Comparison of ENCODE assay signal across 19 cellular contexts in genomic region chr15:90126022-90126421, GRCh38. TPM values are rescaled to one million over a fixed set of nuclear protein-coding genes. Genes with fewer than 3 reads are reported as not detected.
DNase-seq lines count a peak whose midpoint lies in the region; ATAC-seq and TF ChIP-seq lines count a peak whose summit lies in the region.
"Had no signal": no experiment of that assay in that cellular context is flagged by ENCODE, and none has a peak within 500 bp of the region (broad histone marks: within the 10 kb centered on the region; RNA-seq: fewer than 3 reads in every experiment).

No MANE protein-coding gene starts in this region.

- ATAC-seq in GM23338 (no peak), Panc1 (no peak), left lobe of liver (peak; percentile 60), GM21786 (IDR thresholded peaks at IDR 0.05; ENCODE audit: unreplicated experiment) (no peak)
- ATAC-seq: K562 had no signal

- DNase-seq in GM23338 (ENCODE audit: low spot score) (no peak), Panc1 (ENCODE audit: low read depth, low spot score) (no peak), left lobe of liver (ENCODE audit: low spot score) (peak; percentile 68), progenitor cell of endocrine pancreas (ENCODE audit: low spot score, unreplicated experiment) (peak; percentile 33), NCI-H2107 (lab: John Stamatoyannopoulos, UW) (no peak), OCI-M2 (lab: John Stamatoyannopoulos, UW; ENCODE audit: unreplicated experiment) (no peak)
- DNase-seq: BE2C; CD4-positive, alpha-beta T cell; DMS79 treated with DMSO at 0.1 percent for 48 hours; GM23248; NCI-H187 treated with DMSO at 0.1 percent for 48 hours; NCI-H2171; NCI-H446; NCI-H69; NK-92 treated with Interleukin-12 subunit alpha and Interleukin-12 subunit beta, amount 100 ng/mL, for 24 hours; RPMI8226; SJCRH30 had no signal

- CTCF ChIA-PET in Panc1 (lab: Charles Lee) = no interaction called here

- H3K4me1 Mint-ChIP-seq in GM23338 = peaks cover 20% of the 10 kb centered on the region
- H3K4me1 Mint-ChIP-seq in progenitor cell of endocrine pancreas (ENCODE audit: low read depth) = peaks cover 17% of the 10 kb centered on the region

- H3K9me2 ChIP-seq in GM23338 (ENCODE audit: insufficient read depth) = no peaks in the 10 kb centered on the region

- no TSS peak for BruUV-seq in Panc1 (replicated peaks; lab: Mats Ljungman, UMichigan)

- no peaks in the 10 kb centered on the region for H3K36me3 ChIP-seq in GM23338 (ENCODE audit: insufficient read depth)
- H3K36me3 ChIP-seq in Panc1 (ENCODE audit: control insufficient read depth, insufficient read depth, low read length) = no peaks in the 10 kb centered on the region
- H3K36me3 ChIP-seq: BE2C, SJCRH30 had no signal

- 0 out of 2 replicates have a peak overlapping the region, but pooled peaks have one; percentile 19 for H3K4me2 ChIP-seq in GM23338

- H2AFZ ChIP-seq in GM23338 = peak overlapping the region; percentile 28; the same call in 1 of the 2 replicates
- H2AFZ ChIP-seq: GM23248 had no signal

- no peaks in the 10 kb centered on the region for H3F3A ChIP-seq in GM23338 (replicated peaks; ENCODE audit: low read depth)

- H3K4me3 ChIP-seq in GM23338 (no peak overlapping the region), Panc1 (ENCODE audit: low read depth in 2 of 2, low read length in 2 of 2) (no peak overlapping the region)
- H3K4me3 ChIP-seq: GM23248, K562, SJCRH30 had no signal

- H3K36me3 Mint-ChIP-seq in GM23338 (ENCODE audit: low read depth) (no peaks in the 10 kb centered on the region), progenitor cell of endocrine pancreas (ENCODE audit: insufficient read depth) (no peaks in the 10 kb centered on the region)

- H3K27ac ChIP-seq in GM23338 (ENCODE audit: low read depth) (no peak overlapping the region), Panc1 (ENCODE audit: low read length) (0 out of 2 replicates have a peak overlapping the region, but pooled peaks have one; percentile 55)
- H3K27ac ChIP-seq: GM23248, SJCRH30 had no signal

- H3K9me3 Mint-ChIP-seq in GM23338 = no peaks in the 10 kb centered on the region; the same call in 2 of the 3 replicates
- H3K9me3 Mint-ChIP-seq in progenitor cell of endocrine pancreas (ENCODE audit: low read depth) = no peaks in the 10 kb centered on the region
- H3K9me3 Mint-ChIP-seq: CD4-positive, alpha-beta T cell had no signal

- H3K27me3 ChIP-seq in GM23338 (ENCODE audit: insufficient read depth) (no peaks in the 10 kb centered on the region), Panc1 (ENCODE audit: control insufficient read depth, insufficient read depth, low read length) (no peaks in the 10 kb centered on the region)
- H3K27me3 ChIP-seq: BE2C had no signal

- no peaks in the 10 kb centered on the region for H3K79me2 ChIP-seq in GM23338 (replicated peaks; ENCODE audit: insufficient read depth)

- TF ChIP-seq CTCF in GM23338 (conservative IDR thresholded peaks at IDR 0.05; ENCODE audit: low read depth in 2 of 2) (no peak), Panc1 (IDR thresholded peaks at IDR 0.05) (no peak), progenitor cell of endocrine pancreas (IDR thresholded peaks at IDR 0.05; ENCODE audit: unreplicated experiment) (no peak)

- no peaks in the 10 kb centered on the region for H4K20me1 ChIP-seq in GM23338 (replicated peaks; ENCODE audit: insufficient read depth)

- H3K4me1 ChIP-seq in GM23338 (ENCODE audit: insufficient read depth) (peaks cover 17% of the 10 kb centered on the region), Panc1 (ENCODE audit: control insufficient read depth, insufficient read depth, low read length) (peaks cover 11% of the 10 kb centered on the region)
- H3K4me1 ChIP-seq: BE2C, SJCRH30 had no signal

- H3K4me3 Mint-ChIP-seq in GM23338 (no peak overlapping the region), progenitor cell of endocrine pancreas (ENCODE audit: low read depth) (no peak overlapping the region)
- H3K4me3 Mint-ChIP-seq: CD4-positive, alpha-beta T cell had no signal

- no peaks in the 10 kb centered on the region for H3K9me3 ChIP-seq in Panc1 (ENCODE audit: control insufficient read depth, insufficient read depth, low read depth, low read length)
- H3K9me3 ChIP-seq: BE2C, SJCRH30 had no signal

- POLR2A ChIA-PET in Panc1 (lab: Charles Lee) = no interaction called here

- in situ Hi-C loops in Panc1 (cut with HindIII; ENCODE audit: low pct_unique_long_range_greater_than_20kb, low sequenced_read_pairs) = no loop called here

- intact Hi-C loops in Panc1 (cut with micrococcal nuclease; ENCODE audit: unreplicated experiment) = no loop called here

- no peak overlapping the region for H3K27ac Mint-ChIP-seq in GM23338
- H3K27ac Mint-ChIP-seq in progenitor cell of endocrine pancreas = peak overlapping the region; percentile 8
- H3K27ac Mint-ChIP-seq: CD4-positive, alpha-beta T cell had no signal

- peaks cover 5% of the 10 kb centered on the region for H3K27me3 Mint-ChIP-seq in GM23338 (ENCODE audit: insufficient read depth, low read depth, poor library complexity)
- no peaks in the 10 kb centered on the region for H3K27me3 Mint-ChIP-seq in progenitor cell of endocrine pancreas

TF ChIP-seq in GM23338, 12 proteins besides CTCF, POLR2A, EP300 and RAD21 (continues in another document):
- no peak for TF ChIP-seq ZNF114 (CRISPR knock-in tag; IDR thresholded peaks at IDR 0.05)
- TF ChIP-seq CREB1 (CRISPR knock-in tag; IDR thresholded peaks at IDR 0.05; ENCODE audit: low read depth) = no peak
- no peak for TF ChIP-seq NANOG (IDR thresholded peaks at IDR 0.05; ENCODE audit: borderline replicate concordance)
- no peak for TF ChIP-seq EZH2phosphoT487 (IDR thresholded peaks at IDR 0.05; ENCODE audit: unreplicated experiment)
- TF ChIP-seq ZNF462 (CRISPR knock-in tag; IDR thresholded peaks at IDR 0.05) = no peak

RNA-seq across cellular contexts. Expression of gene IDH2, which starts 23.8 kb away (rescaled TPM):
- 63.6 and 64.0 TPM in 2 replicates for total RNA-seq in GM23338 (2014; rRNA removed; shearing (Covaris generic))
- 54.9 and 58.1 TPM in 2 replicates for polyA plus RNA-seq in GM23338 (2016; fragmentation: Nextera tagmentation; extraction: Ambion mirVana)
- 197 TPM for total RNA-seq in Panc1 (2021; ENCODE audit: unreplicated experiment)
- 331 TPM for polyA plus RNA-seq in Panc1 (2012; ENCODE audit: insufficient read length)
- total RNA-seq in left lobe of liver = 292 TPM
- total RNA-seq in progenitor cell of endocrine pancreas = 149 and 164 TPM in 2 replicates

Comparison
In these comparisons a context has a peak if more than half of its experiments do, and no peak if none do; other contexts are left out.
1. DNase-seq: peak in left lobe of liver (single experiment) and progenitor cell of endocrine pancreas (single experiment); none in GM23338 (single experiment), Panc1 (single experiment), NCI-H2107 (single experiment) and OCI-M2 (single experiment).